In the genomic region with DNA sequence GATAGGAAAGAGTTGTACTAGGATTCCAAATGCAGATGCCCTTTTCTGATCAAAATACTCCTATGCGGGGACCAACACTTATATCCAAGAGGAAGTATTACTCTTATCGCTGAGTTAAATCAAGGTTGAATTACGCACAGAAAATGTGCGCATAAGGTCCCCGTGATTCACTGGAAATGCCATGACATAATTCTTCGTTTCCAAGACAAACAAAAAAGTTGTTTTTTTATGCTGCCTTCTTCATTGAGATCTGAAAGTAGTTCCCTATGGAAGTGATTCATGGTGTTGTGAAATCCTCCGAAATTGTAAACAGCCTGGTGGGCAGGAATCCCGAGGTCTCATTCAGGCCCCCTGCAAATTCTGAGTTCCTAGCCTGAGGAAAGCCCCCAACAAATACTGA, we compare ENCODE assay signal across 18 cellular contexts.
DNase-seq lines count a peak whose midpoint lies in the region; ATAC-seq, FAIRE-seq and TF ChIP-seq lines count a peak whose summit lies in the region.
"Had no signal": no experiment of that assay in that cellular context is flagged by ENCODE, and none has a peak within 500 bp of the region (broad histone marks: within the 10 kb centered on the region; RNA-seq: fewer than 3 reads in every experiment).

No MANE protein-coding gene starts in this region.

- no peak for TF ChIP-seq POLR2A in lower leg skin (IDR thresholded peaks at IDR 0.05)

- no peak overlapping the region for H3K4me3 ChIP-seq in AG04450 (ENCODE audit: low read depth, low read length)
- H3K4me3 ChIP-seq in mammary epithelial cell (replicated peaks in 1 of 3; ENCODE audit: insufficient read depth in 1 of 3, low read depth in 2 of 3, low read length in 3 of 3) = no peak overlapping the region
- H3K4me3 ChIP-seq in kidney (ENCODE audit: low read length in 2 of 2) = no peak overlapping the region
- H3K4me3 ChIP-seq in lower leg skin (ENCODE audit: low read depth, poor library complexity, severe bottlenecking) = no peak overlapping the region
- H3K4me3 ChIP-seq: GM12878, upper lobe of right lung had no signal

- dilution Hi-C loops in mammary epithelial cell (cut with HindIII; ENCODE audit: low sequenced_read_pairs) = no loop called here

- POLR2A ChIA-PET in AG04450 (lab: Yijun Ruan, JAX) = no interaction called here

- H3K27me3 ChIP-seq in AG04450 (ENCODE audit: control insufficient read depth, insufficient read depth, low read length) (no peaks in the 10 kb centered on the region), mammary epithelial cell (ENCODE audit: insufficient read depth, low read length) (no peaks in the 10 kb centered on the region)
- H3K27me3 ChIP-seq: upper lobe of right lung had no signal

- no peak for TF ChIP-seq CTCF in AG04450 (IDR thresholded peaks at IDR 0.05; ENCODE audit: low read depth, low read length)
- no peak for TF ChIP-seq CTCF in mammary epithelial cell (conservative IDR thresholded peaks at IDR 0.05 in 1 of 2, IDR thresholded peaks at IDR 0.05 in 1 of 2; ENCODE audit: extremely low read depth in 1 of 2, insufficient read depth in 1 of 2, low read depth in 1 of 2, low read length in 2 of 2)
- no peak for TF ChIP-seq CTCF in kidney (IDR thresholded peaks at IDR 0.05; ENCODE audit: borderline replicate concordance, extremely low read depth, insufficient read depth)
- no peak for TF ChIP-seq CTCF in D721Med (IDR thresholded peaks at IDR 0.05; ENCODE audit: insufficient read depth, missing control alignments)
- no peak for TF ChIP-seq CTCF in lower leg skin (IDR thresholded peaks at IDR 0.05)

- ATAC-seq in GM19351 (IDR thresholded peaks at IDR 0.05; ENCODE audit: unreplicated experiment) = no peak
- ATAC-seq: activated T-cell treated with anti-CD3 and anti-CD28 coated beads, Interleukin-2, amount 50 U/mL, for 4 hours; GM12878; upper lobe of right lung had no signal

- WGBS in mammary epithelial cell (ENCODE audit: low coverage, missing lambda C conversion rate) = 79% methylated on average over 8 of the region's 8 CpGs
- WGBS in lower leg skin, 2 donors = 58 to 66% methylated on average over 8 of the region's 8 CpGs

- peaks cover 7% of the 10 kb centered on the region for H3K9me3 Mint-ChIP-seq in activated T-helper 2 cell treated with anti-CD3 and anti-CD28 coated beads, Interferon-gamma antibody, Interleukin-2, Interleukin-4, amounts not matched to agents 10 μg/mL and 5 μg/mL and 100 μg/mL, durations not matched to agents 14 hours and 24 hours and 36 hours
- H3K9me3 Mint-ChIP-seq: activated T-cell treated with anti-CD3 and anti-CD28 coated beads, Interleukin-2, amount 50 U/mL, for 4 hours had no signal

- H3K4me3 Mint-ChIP-seq in activated T-helper 2 cell treated with anti-CD3 and anti-CD28 coated beads, Interferon-gamma antibody, Interleukin-2, Interleukin-4, amounts not matched to agents 10 μg/mL and 5 μg/mL and 100 μg/mL, durations not matched to agents 14 hours and 24 hours and 36 hours (ENCODE audit: low read depth) = no peak overlapping the region
- H3K4me3 Mint-ChIP-seq: activated T-cell treated with anti-CD3 and anti-CD28 coated beads, Interleukin-2, amount 50 U/mL, for 4 hours had no signal

- H3K4me1 Mint-ChIP-seq in activated T-helper 2 cell treated with anti-CD3 and anti-CD28 coated beads, Interferon-gamma antibody, Interleukin-2, Interleukin-4, amounts not matched to agents 10 μg/mL and 5 μg/mL and 100 μg/mL, durations not matched to agents 14 hours and 24 hours and 36 hours (ENCODE audit: low read depth) = no peaks in the 10 kb centered on the region

- H2AFZ ChIP-seq in mammary epithelial cell (ENCODE audit: low read depth, low read length) = no peak overlapping the region

- H3K27ac ChIP-seq in AG04450 (ENCODE audit: low read depth, low read length) (no peak overlapping the region), mammary epithelial cell (ENCODE audit: insufficient read depth, low read depth, low read length) (no peak overlapping the region), kidney (ENCODE audit: low read depth in 2 of 2, low read length in 2 of 2) (no peak overlapping the region)
- H3K27ac ChIP-seq: upper lobe of right lung had no signal

- no peak overlapping the region for H3K9ac ChIP-seq in mammary epithelial cell (ENCODE audit: insufficient read depth, low read length)
- no peak overlapping the region for H3K9ac ChIP-seq in kidney (ENCODE audit: low read length in 2 of 2)

- no peaks in the 10 kb centered on the region for H3K27me3 Mint-ChIP-seq in activated T-helper 2 cell treated with anti-CD3 and anti-CD28 coated beads, Interferon-gamma antibody, Interleukin-2, Interleukin-4, amounts not matched to agents 10 μg/mL and 5 μg/mL and 100 μg/mL, durations not matched to agents 14 hours and 24 hours and 36 hours (ENCODE audit: low read depth)
- H3K27me3 Mint-ChIP-seq: progenitor cell of endocrine pancreas had no signal

- H3K36me3 ChIP-seq in mammary epithelial cell (ENCODE audit: insufficient read depth, low read length) = peaks cover 8% of the 10 kb centered on the region
- no peaks in the 10 kb centered on the region for H3K36me3 ChIP-seq in kidney (ENCODE audit: control insufficient read depth in 1 of 2, insufficient read depth in 2 of 2, low read length in 2 of 2)
- H3K36me3 ChIP-seq: upper lobe of right lung had no signal

- H3K9me3 ChIP-seq in AG04450 (ENCODE audit: control insufficient read depth, insufficient read depth, low read length) (no peaks in the 10 kb centered on the region), mammary epithelial cell (replicated peaks; ENCODE audit: insufficient read depth, low read length) (no peaks in the 10 kb centered on the region), kidney (ENCODE audit: control insufficient read depth in 1 of 2, low read length in 2 of 2) (no peaks in the 10 kb centered on the region)
- H3K9me3 ChIP-seq: upper lobe of right lung had no signal

- in situ Hi-C loops in mammary epithelial cell (cut with MboI; ENCODE audit: low sequenced_read_pairs in 2 of 2) = no loop called here

- CTCF ChIA-PET in AG04450 (lab: Charles Lee) = no interaction called here
- CTCF ChIA-PET in mammary epithelial cell (lab: Charles Lee; ENCODE audit: low non-redundant PET) = no interaction called here

- H3K4me1 ChIP-seq in mammary epithelial cell (ENCODE audit: insufficient read depth, low read length) (peaks cover 3% of the 10 kb centered on the region), kidney (ENCODE audit: control insufficient read depth in 1 of 2, insufficient read depth in 1 of 2, low read depth in 1 of 2, low read length in 2 of 2) (no peaks in the 10 kb centered on the region)
- H3K4me1 ChIP-seq: upper lobe of right lung had no signal

- no peak overlapping the region for H3K4me2 ChIP-seq in mammary epithelial cell (ENCODE audit: insufficient read depth, low read depth, low read length)

- peak; percentile 36 for DNase-seq in AG04450 (ENCODE audit: low read depth, low spot score)
- DNase-seq in HT1080 (ENCODE audit: low read depth) = peak; percentile 93
- peak; percentile 40 for DNase-seq in mammary epithelial cell
- DNase-seq in kidney = no peak
- DNase-seq in activated T-helper 2 cell treated with anti-CD3 and anti-CD28 coated beads, Interferon-gamma antibody, Interleukin-2, Interleukin-4, amounts not matched to agents 10 μg/mL and 5 μg/mL and 100 μg/mL, durations not matched to agents 14 hours and 24 hours and 36 hours (ENCODE audit: low spot score) = no peak
- no peak for DNase-seq in D721Med (ENCODE audit: insufficient read length, low spot score)
- no peak for DNase-seq in lower leg skin (ENCODE audit: low spot score in 2 of 2)
- DNase-seq: activated T-cell treated with anti-CD3 and anti-CD28 coated beads, Interleukin-2, amount 50 U/mL, for 4 hours; AML-193; amygdala; DMS153; MV-4-11; NCI-H345; upper lobe of right lung had no signal

- FAIRE-seq in kidney (lab: Jason Lieb, UNC) (peak; percentile 3), D721Med (lab: Jason Lieb, UNC) (no peak)
- FAIRE-seq: GM12878, H54 had no signal

- intact Hi-C loops in mammary epithelial cell (cut with micrococcal nuclease) (no loop called here), kidney (cut with DNase I) (no loop called here), lower leg skin (cut with DNase I; ENCODE audit: low total_unique reads) (no loop called here)
- intact Hi-C loops in activated T-helper 2 cell treated with anti-CD3 and anti-CD28 coated beads, Interferon-gamma antibody, Interleukin-2, Interleukin-4, amounts not matched to agents 10 μg/mL and 5 μg/mL and 100 μg/mL, durations not matched to agents 14 hours and 24 hours and 36 hours (cut with micrococcal nuclease) = no loop called here

- H4K20me1 ChIP-seq in mammary epithelial cell (ENCODE audit: insufficient read depth, low read length) = no peaks in the 10 kb centered on the region

- no peak overlapping the region for H3K27ac Mint-ChIP-seq in activated T-helper 2 cell treated with anti-CD3 and anti-CD28 coated beads, Interferon-gamma antibody, Interleukin-2, Interleukin-4, amounts not matched to agents 10 μg/mL and 5 μg/mL and 100 μg/mL, durations not matched to agents 14 hours and 24 hours and 36 hours
- H3K27ac Mint-ChIP-seq: progenitor cell of endocrine pancreas had no signal

- BruUV-seq in mammary epithelial cell (replicated peaks; lab: Mats Ljungman, UMichigan) = no TSS peak

- no peaks in the 10 kb centered on the region for H3K79me2 ChIP-seq in mammary epithelial cell (ENCODE audit: insufficient read depth, low read length)

- H3K36me3 Mint-ChIP-seq in activated T-helper 2 cell treated with anti-CD3 and anti-CD28 coated beads, Interferon-gamma antibody, Interleukin-2, Interleukin-4, amounts not matched to agents 10 μg/mL and 5 μg/mL and 100 μg/mL, durations not matched to agents 14 hours and 24 hours and 36 hours (ENCODE audit: low read depth) = no peaks in the 10 kb centered on the region

Comparison
In these comparisons a context has a peak if more than half of its experiments do, and no peak if none do; other contexts are left out.
1. DNase-seq: peak in AG04450 (single experiment), HT1080 (single experiment) and mammary epithelial cell (single experiment); none in kidney (single experiment), activated T-helper 2 cell treated with anti-CD3 and anti-CD28 coated beads, Interferon-gamma antibody, Interleukin-2, Interleukin-4, amounts not matched to agents 10 μg/mL and 5 μg/mL and 100 μg/mL, durations not matched to agents 14 hours and 24 hours and 36 hours (single experiment), D721Med (single experiment) and lower leg skin (0 of 2).